In the genomic region with DNA sequence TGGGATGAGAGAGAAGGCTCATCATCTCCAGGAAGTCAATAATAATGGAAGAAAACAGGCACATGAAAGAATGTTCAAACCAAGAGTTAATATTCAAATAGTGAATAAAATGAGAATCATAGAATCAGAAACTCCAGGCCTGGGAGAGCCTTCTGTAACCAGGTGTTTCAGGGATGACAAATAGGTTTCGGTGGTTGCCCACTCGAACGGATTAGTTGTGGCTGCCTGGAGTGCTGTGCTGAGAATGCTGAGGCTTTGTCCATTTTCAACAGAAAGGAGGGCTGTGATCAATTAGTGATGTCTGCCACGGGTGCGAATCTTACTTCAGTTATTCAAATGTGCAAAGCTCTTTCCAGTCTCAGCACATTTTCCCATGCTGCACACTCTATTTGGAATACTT, we compare ENCODE assay signal across 24 cellular contexts.
"Had no signal": no experiment of that assay in that cellular context is flagged by ENCODE, and none has a peak within 500 bp of the region (broad histone marks: within the 10 kb centered on the region; RNA-seq: fewer than 3 reads in every experiment).

No MANE protein-coding gene starts in this region.

- H2AFZ ChIP-seq: neural progenitor cell, parathyroid adenoma had no signal

- DNase-seq: naive thymus-derived CD4-positive, alpha-beta T cell; natural killer cell; occipital lobe; ovary; posterior cingulate gyrus; psoas muscle; right cardiac atrium; right lobe of liver; sigmoid colon; small intestine; stimulated activated CD4-positive, alpha-beta T cell treated with anti-CD3 and anti-CD28 coated beads, Interleukin-1b, Interleukin-23, amount 100 ng/mL, for 48 hours; stimulated activated CD4-positive, alpha-beta T cell treated with anti-CD3 and anti-CD28 coated beads, Interleukin-2, amount 100 ng/mL, for 48 hours; stimulated activated CD4-positive, alpha-beta T cell treated with anti-CD3 and anti-CD28 coated beads, Interleukin-4, amount 100 ng/mL, for 24 hours; stimulated activated naive B cell treated with anti-CD40 and anti-IgM and Interleukin-4, amounts not matched to agents 10 μg/mL and 1 μg/mL and 100 μg/mL, for 72 hours; stimulated activated naive CD4-positive, alpha-beta T cell treated with Interleukin-2 at 50 U/mL for 16 hours; stomach; thyroid gland; trophoblast cell; upper lobe of left lung had no signal

- H3K4me1 ChIP-seq: sigmoid colon, vagina had no signal

- H3K4me2 ChIP-seq: neural progenitor cell had no signal

- FAIRE-seq: small intestine had no signal

- H3K27ac ChIP-seq: neural progenitor cell, ovary, parathyroid adenoma, psoas muscle, right lobe of liver, sigmoid colon, stomach, thoracic aorta, thyroid gland, tibial nerve, upper lobe of left lung, vagina had no signal

- H3K27me3 ChIP-seq: ovary, right lobe of liver, thyroid gland, upper lobe of left lung, vagina had no signal

- H3K4me3 ChIP-seq: neural progenitor cell, ovary, psoas muscle, right lobe of liver, sigmoid colon, stomach, thoracic aorta, thyroid gland, tibial nerve, upper lobe of left lung, vagina had no signal

- H3K9ac ChIP-seq: neural progenitor cell, parathyroid adenoma had no signal

- H3K79me2 ChIP-seq: parathyroid adenoma had no signal

- H3K9me3 ChIP-seq: ovary, psoas muscle, right lobe of liver, sigmoid colon, stomach, thoracic aorta, thyroid gland, upper lobe of left lung, vagina had no signal

- H3K36me3 ChIP-seq: neural progenitor cell, ovary, right lobe of liver, sigmoid colon, stomach, thoracic aorta, thyroid gland, tibial nerve, upper lobe of left lung, vagina had no signal
